ENCODE assay signal across 2 cellular contexts in the genomic region with DNA sequence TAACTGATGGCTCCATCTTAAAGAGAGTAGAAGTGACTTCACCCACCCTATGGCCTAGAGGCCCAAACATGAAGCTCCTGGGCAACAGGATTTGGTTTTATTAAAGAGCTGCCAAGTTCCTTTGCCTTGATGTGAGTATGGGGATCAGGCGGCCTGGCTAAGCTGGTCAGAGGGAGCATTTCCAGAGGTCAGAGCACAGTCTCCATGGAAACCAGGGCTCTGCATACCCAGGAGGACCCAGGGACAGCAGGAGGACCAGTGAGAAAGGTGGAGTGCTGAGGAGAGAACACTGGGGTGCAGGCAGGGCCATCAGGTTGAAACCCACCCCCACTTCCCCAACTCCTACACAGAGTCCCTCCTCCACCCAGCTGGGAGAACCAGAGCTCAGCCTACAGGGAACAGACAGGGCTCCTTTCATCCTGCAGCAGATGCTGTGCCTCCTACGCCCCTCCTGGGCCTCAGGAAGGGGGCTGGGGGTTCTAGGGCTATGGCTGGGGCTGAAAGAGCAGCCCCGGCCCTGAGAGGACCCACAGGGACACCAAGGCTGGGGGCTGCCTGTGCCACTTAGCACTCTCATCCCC.
TF ChIP-seq lines count a peak whose summit lies in the region.

No MANE protein-coding gene starts in this region.

TF ChIP-seq in HCT116, 20 proteins besides CTCF, POLR2A, EP300 and RAD21:
- TF ChIP-seq, protein P1, sequence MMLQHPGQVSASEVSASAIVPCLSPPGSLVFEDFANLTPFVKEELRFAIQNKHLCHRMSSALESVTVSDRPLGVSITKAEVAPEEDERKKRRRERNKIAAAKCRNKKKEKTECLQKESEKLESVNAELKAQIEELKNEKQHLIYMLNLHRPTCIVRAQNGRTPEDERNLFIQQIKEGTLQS (IDR thresholded peaks at IDR 0.05): no peak
- TF ChIP-seq ELF1 (IDR thresholded peaks at IDR 0.05; ENCODE audit: borderline replicate concordance, low read depth) (no peak), SP1 (IDR thresholded peaks at IDR 0.05; ENCODE audit: low read depth) (no peak), FOSL1 (IDR thresholded peaks at IDR 0.05; ENCODE audit: low read depth) (no peak), SIN3A (IDR thresholded peaks at IDR 0.05; ENCODE audit: low read depth) (no peak), JUND (IDR thresholded peaks at IDR 0.05) (no peak), CEBPB (IDR thresholded peaks at IDR 0.05; ENCODE audit: low read depth) (no peak), TCF7L2 (IDR thresholded peaks at IDR 0.05; ENCODE audit: borderline replicate concordance, extremely low read depth, insufficient read depth, insufficient read length) (no peak), SRF (IDR thresholded peaks at IDR 0.05; ENCODE audit: low read depth) (no peak), EZH2phosphoT487 (IDR thresholded peaks at IDR 0.05; ENCODE audit: borderline replicate concordance) (no peak), EGR1 (IDR thresholded peaks at IDR 0.05; ENCODE audit: low read depth) (no peak), ZFX (IDR thresholded peaks at IDR 0.05) (no peak), CBX3 (IDR thresholded peaks at IDR 0.05; ENCODE audit: low read depth) (no peak), YY1 (IDR thresholded peaks at IDR 0.05; ENCODE audit: extremely low read depth, insufficient replicate concordance, low read depth, low read length) (no peak), ZNF274 (IDR thresholded peaks at IDR 0.05; ENCODE audit: low read depth, low read length) (no peak)
- TF ChIP-seq, protein P2, sequence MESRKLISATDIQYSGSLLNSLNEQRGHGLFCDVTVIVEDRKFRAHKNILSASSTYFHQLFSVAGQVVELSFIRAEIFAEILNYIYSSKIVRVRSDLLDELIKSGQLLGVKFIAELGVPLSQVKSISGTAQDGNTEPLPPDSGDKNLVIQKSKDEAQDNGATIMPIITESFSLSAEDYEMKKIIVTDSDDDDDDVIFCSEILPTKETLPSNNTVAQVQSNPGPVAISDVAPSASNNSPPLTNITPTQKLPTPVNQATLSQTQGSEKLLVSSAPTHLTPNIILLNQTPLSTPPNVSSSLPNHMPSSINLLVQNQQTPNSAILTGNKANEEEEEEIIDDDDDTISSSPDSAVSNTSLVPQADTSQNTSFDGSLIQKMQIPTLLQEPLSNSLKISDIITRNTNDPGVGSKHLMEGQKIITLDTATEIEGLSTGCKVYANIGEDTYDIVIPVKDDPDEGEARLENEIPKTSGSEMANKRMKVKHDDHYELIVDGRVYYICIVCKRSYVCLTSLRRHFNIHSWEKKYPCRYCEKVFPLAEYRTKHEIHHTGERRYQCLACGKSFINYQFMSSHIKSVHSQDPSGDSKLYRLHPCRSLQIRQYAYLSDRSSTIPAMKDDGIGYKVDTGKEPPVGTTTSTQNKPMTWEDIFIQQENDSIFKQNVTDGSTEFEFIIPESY (IDR thresholded peaks at IDR 0.05; ENCODE audit: extremely low read depth, insufficient replicate concordance, low read length): no peak
- TF ChIP-seq, protein P3, sequence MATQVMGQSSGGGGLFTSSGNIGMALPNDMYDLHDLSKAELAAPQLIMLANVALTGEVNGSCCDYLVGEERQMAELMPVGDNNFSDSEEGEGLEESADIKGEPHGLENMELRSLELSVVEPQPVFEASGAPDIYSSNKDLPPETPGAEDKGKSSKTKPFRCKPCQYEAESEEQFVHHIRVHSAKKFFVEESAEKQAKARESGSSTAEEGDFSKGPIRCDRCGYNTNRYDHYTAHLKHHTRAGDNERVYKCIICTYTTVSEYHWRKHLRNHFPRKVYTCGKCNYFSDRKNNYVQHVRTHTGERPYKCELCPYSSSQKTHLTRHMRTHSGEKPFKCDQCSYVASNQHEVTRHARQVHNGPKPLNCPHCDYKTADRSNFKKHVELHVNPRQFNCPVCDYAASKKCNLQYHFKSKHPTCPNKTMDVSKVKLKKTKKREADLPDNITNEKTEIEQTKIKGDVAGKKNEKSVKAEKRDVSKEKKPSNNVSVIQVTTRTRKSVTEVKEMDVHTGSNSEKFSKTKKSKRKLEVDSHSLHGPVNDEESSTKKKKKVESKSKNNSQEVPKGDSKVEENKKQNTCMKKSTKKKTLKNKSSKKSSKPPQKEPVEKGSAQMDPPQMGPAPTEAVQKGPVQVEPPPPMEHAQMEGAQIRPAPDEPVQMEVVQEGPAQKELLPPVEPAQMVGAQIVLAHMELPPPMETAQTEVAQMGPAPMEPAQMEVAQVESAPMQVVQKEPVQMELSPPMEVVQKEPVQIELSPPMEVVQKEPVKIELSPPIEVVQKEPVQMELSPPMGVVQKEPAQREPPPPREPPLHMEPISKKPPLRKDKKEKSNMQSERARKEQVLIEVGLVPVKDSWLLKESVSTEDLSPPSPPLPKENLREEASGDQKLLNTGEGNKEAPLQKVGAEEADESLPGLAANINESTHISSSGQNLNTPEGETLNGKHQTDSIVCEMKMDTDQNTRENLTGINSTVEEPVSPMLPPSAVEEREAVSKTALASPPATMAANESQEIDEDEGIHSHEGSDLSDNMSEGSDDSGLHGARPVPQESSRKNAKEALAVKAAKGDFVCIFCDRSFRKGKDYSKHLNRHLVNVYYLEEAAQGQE (IDR thresholded peaks at IDR 0.05; ENCODE audit: low read depth): no peak
- TF ChIP-seq, protein P4, sequence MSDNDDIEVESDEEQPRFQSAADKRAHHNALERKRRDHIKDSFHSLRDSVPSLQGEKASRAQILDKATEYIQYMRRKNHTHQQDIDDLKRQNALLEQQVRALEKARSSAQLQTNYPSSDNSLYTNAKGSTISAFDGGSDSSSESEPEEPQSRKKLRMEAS (IDR thresholded peaks at IDR 0.05): no peak
TF ChIP-seq in HCT116: peak in this region for 0.

TF ChIP-seq in HepG2, 621 proteins besides CTCF, POLR2A, EP300 and RAD21 (continues in another document):
- no peak for TF ChIP-seq ZNF878 (CRISPR knock-in tag; IDR thresholded peaks at IDR 0.05)
- TF ChIP-seq, protein P5, sequence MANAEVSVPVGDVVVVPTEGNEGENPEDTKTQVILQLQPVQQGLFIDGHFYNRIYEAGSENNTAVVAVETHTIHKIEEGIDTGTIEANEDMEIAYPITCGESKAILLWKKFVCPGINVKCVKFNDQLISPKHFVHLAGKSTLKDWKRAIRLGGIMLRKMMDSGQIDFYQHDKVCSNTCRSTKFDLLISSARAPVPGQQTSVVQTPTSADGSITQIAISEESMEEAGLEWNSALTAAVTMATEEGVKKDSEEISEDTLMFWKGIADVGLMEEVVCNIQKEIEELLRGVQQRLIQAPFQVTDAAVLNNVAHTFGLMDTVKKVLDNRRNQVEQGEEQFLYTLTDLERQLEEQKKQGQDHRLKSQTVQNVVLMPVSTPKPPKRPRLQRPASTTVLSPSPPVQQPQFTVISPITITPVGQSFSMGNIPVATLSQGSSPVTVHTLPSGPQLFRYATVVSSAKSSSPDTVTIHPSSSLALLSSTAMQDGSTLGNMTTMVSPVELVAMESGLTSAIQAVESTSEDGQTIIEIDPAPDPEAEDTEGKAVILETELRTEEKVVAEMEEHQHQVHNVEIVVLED (CRISPR knock-in tag; IDR thresholded peaks at IDR 0.05; ENCODE audit: borderline replicate concordance): no peak
- TF ChIP-seq, protein P6, sequence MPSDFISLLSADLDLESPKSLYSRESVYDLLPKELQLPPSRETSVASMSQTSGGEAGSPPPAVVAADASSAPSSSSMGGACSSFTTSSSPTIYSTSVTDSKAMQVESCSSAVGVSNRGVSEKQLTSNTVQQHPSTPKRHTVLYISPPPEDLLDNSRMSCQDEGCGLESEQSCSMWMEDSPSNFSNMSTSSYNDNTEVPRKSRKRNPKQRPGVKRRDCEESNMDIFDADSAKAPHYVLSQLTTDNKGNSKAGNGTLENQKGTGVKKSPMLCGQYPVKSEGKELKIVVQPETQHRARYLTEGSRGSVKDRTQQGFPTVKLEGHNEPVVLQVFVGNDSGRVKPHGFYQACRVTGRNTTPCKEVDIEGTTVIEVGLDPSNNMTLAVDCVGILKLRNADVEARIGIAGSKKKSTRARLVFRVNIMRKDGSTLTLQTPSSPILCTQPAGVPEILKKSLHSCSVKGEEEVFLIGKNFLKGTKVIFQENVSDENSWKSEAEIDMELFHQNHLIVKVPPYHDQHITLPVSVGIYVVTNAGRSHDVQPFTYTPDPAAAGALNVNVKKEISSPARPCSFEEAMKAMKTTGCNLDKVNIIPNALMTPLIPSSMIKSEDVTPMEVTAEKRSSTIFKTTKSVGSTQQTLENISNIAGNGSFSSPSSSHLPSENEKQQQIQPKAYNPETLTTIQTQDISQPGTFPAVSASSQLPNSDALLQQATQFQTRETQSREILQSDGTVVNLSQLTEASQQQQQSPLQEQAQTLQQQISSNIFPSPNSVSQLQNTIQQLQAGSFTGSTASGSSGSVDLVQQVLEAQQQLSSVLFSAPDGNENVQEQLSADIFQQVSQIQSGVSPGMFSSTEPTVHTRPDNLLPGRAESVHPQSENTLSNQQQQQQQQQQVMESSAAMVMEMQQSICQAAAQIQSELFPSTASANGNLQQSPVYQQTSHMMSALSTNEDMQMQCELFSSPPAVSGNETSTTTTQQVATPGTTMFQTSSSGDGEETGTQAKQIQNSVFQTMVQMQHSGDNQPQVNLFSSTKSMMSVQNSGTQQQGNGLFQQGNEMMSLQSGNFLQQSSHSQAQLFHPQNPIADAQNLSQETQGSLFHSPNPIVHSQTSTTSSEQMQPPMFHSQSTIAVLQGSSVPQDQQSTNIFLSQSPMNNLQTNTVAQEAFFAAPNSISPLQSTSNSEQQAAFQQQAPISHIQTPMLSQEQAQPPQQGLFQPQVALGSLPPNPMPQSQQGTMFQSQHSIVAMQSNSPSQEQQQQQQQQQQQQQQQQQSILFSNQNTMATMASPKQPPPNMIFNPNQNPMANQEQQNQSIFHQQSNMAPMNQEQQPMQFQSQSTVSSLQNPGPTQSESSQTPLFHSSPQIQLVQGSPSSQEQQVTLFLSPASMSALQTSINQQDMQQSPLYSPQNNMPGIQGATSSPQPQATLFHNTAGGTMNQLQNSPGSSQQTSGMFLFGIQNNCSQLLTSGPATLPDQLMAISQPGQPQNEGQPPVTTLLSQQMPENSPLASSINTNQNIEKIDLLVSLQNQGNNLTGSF (CRISPR knock-in tag; IDR thresholded peaks at IDR 0.05): no peak
- TF ChIP-seq FOXK1 (CRISPR knock-in tag; IDR thresholded peaks at IDR 0.05; ENCODE audit: borderline replicate concordance, low read depth): no peak
- TF ChIP-seq SP4 (CRISPR knock-in tag; IDR thresholded peaks at IDR 0.05): no peak
- TF ChIP-seq, protein P7, sequence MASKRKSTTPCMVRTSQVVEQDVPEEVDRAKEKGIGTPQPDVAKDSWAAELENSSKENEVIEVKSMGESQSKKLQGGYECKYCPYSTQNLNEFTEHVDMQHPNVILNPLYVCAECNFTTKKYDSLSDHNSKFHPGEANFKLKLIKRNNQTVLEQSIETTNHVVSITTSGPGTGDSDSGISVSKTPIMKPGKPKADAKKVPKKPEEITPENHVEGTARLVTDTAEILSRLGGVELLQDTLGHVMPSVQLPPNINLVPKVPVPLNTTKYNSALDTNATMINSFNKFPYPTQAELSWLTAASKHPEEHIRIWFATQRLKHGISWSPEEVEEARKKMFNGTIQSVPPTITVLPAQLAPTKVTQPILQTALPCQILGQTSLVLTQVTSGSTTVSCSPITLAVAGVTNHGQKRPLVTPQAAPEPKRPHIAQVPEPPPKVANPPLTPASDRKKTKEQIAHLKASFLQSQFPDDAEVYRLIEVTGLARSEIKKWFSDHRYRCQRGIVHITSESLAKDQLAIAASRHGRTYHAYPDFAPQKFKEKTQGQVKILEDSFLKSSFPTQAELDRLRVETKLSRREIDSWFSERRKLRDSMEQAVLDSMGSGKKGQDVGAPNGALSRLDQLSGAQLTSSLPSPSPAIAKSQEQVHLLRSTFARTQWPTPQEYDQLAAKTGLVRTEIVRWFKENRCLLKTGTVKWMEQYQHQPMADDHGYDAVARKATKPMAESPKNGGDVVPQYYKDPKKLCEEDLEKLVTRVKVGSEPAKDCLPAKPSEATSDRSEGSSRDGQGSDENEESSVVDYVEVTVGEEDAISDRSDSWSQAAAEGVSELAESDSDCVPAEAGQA (IDR thresholded peaks at IDR 0.05; ENCODE audit: low read depth): no peak
- TF ChIP-seq, protein P7 (CRISPR knock-in tag; IDR thresholded peaks at IDR 0.05; ENCODE audit: borderline replicate concordance): no peak
- no peak for TF ChIP-seq JUN (CRISPR knock-in tag; IDR thresholded peaks at IDR 0.05)
- TF ChIP-seq, protein P8, sequence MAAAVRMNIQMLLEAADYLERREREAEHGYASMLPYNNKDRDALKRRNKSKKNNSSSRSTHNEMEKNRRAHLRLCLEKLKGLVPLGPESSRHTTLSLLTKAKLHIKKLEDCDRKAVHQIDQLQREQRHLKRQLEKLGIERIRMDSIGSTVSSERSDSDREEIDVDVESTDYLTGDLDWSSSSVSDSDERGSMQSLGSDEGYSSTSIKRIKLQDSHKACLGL (CRISPR knock-in tag; IDR thresholded peaks at IDR 0.05): no peak
